11 cellular contexts compared by ENCODE assay signal in genomic region chr9:137194909-137195308, GRCh38. TPM values are rescaled to one million over a fixed set of nuclear protein-coding genes. Genes with fewer than 3 reads are reported as not detected.
DNase-seq lines count a peak whose midpoint lies in the region; ATAC-seq and TF ChIP-seq lines count a peak whose summit lies in the region.
"Had no signal": no experiment of that assay in that cellular context is flagged by ENCODE, and none has a peak within 500 bp of the region (broad histone marks: within the 10 kb centered on the region; RNA-seq: fewer than 3 reads in every experiment).

No MANE protein-coding gene starts in this region.

- no peak overlapping the region for H3K4me3 ChIP-seq in breast epithelium
- no peak overlapping the region for H3K4me3 ChIP-seq in PC-3 (ENCODE audit: low read length)
- no peak overlapping the region for H3K4me3 ChIP-seq in hepatocyte
- H3K4me3 ChIP-seq in urinary bladder (ENCODE audit: low read depth, low read length), result no peak overlapping the region
- no peak overlapping the region for H3K4me3 ChIP-seq in gastrocnemius medialis
- H3K4me3 ChIP-seq: right atrium auricular region had no signal

- peaks cover 14 to 43% of the 10 kb centered on the region in 2 donors for H3K4me1 ChIP-seq in breast epithelium
- peaks cover 45% of the 10 kb centered on the region for H3K4me1 ChIP-seq in PC-3 (ENCODE audit: insufficient read depth, low read length)
- H3K4me1 ChIP-seq in hepatocyte (ENCODE audit: insufficient read depth), result peaks cover 52% of the 10 kb centered on the region
- H3K4me1 ChIP-seq in urinary bladder (ENCODE audit: insufficient read depth), result no peaks in the 10 kb centered on the region
- peaks cover 31 to 48% of the 10 kb centered on the region in 2 donors for H3K4me1 ChIP-seq in gastrocnemius medialis

- in situ Hi-C loops in gastrocnemius medialis (cut with MboI; ENCODE audit: low sequenced_read_pairs in 4 of 4), result no loop called here

- H3F3A ChIP-seq in PC-3 (ENCODE audit: low read length, unreplicated experiment), result no peaks in the 10 kb centered on the region

- no TSS peak for BruUV-seq in MCF 10A (replicated peaks; lab: Mats Ljungman, UMichigan)
- BruUV-seq in PC-3 (replicated peaks; lab: Mats Ljungman, UMichigan), result no TSS peak

- 78% methylated on average over 9 of the region's 10 CpGs for WGBS in hepatocyte (ENCODE audit: low lambda C conversion rate, missing lambda C conversion rate)
- WGBS in urinary bladder, result 78% methylated on average over 10 of the region's 10 CpGs

- H3K27me3 ChIP-seq in breast epithelium (no peaks in the 10 kb centered on the region), PC-3 (ENCODE audit: low read length) (no peaks in the 10 kb centered on the region), hepatocyte (no peaks in the 10 kb centered on the region), gastrocnemius medialis (no peaks in the 10 kb centered on the region)
- H3K27me3 ChIP-seq: right atrium auricular region had no signal

- H3K36me3 ChIP-seq in breast epithelium (no peaks in the 10 kb centered on the region), PC-3 (ENCODE audit: low read depth, low read length) (no peaks in the 10 kb centered on the region), hepatocyte (replicated peaks; ENCODE audit: insufficient read depth, low read depth) (no peaks in the 10 kb centered on the region), urinary bladder (ENCODE audit: insufficient read depth) (no peaks in the 10 kb centered on the region), gastrocnemius medialis (peaks cover 0 to 20% of the 10 kb centered on the region in 2 donors)

- H3K27ac ChIP-seq in breast epithelium (no peak overlapping the region), PC-3 (ENCODE audit: low read length) (no peak overlapping the region), hepatocyte (peak overlapping the region; percentile 58), urinary bladder (ENCODE audit: low read depth) (peak overlapping the region; percentile 81), gastrocnemius medialis (no peak overlapping the region)
- H3K27ac ChIP-seq: epithelial cell of prostate had no signal

- peaks cover 12% of the 10 kb centered on the region for H3K36me3 Mint-ChIP-seq in MCF 10A (ENCODE audit: insufficient read depth, unreplicated experiment)

- TF ChIP-seq CTCF in MCF 10A (IDR thresholded peaks at IDR 0.05; ENCODE audit: unreplicated experiment) (no peak), breast epithelium (IDR thresholded peaks at IDR 0.05) (no peak), PC-3 (conservative IDR thresholded peaks at IDR 0.05; ENCODE audit: low read depth, low read length) (no peak), hepatocyte (IDR thresholded peaks at IDR 0.05; ENCODE audit: poor library complexity) (no peak), gastrocnemius medialis (IDR thresholded peaks at IDR 0.05 in 4 of 5, conservative IDR thresholded peaks at IDR 0.05 in 1 of 5) (no peak)

- H3K4me1 Mint-ChIP-seq in MCF 10A (ENCODE audit: insufficient read depth, unreplicated experiment), result peaks cover 18% of the 10 kb centered on the region

- intact Hi-C loops in MCF 10A (cut with micrococcal nuclease), result no loop called here
- intact Hi-C loops in breast epithelium (cut with DNase I; ENCODE audit: low total_unique reads), result no loop called here
- intact Hi-C loops in PC-3 (cut with micrococcal nuclease), result no loop called here
- intact Hi-C loops in gastrocnemius medialis (cut with DNase I; ENCODE audit: low total_unique reads), result no loop called here

- no peaks in the 10 kb centered on the region for H3K9me3 ChIP-seq in breast epithelium
- no peaks in the 10 kb centered on the region for H3K9me3 ChIP-seq in PC-3 (ENCODE audit: low read length)
- no peaks in the 10 kb centered on the region for H3K9me3 ChIP-seq in hepatocyte (ENCODE audit: low read depth)
- no peaks in the 10 kb centered on the region for H3K9me3 ChIP-seq in gastrocnemius medialis
- H3K9me3 ChIP-seq: right atrium auricular region had no signal

- H3K4me3 Mint-ChIP-seq in MCF 10A (ENCODE audit: unreplicated experiment), result peak overlapping the region; percentile 36

- POLR2A ChIA-PET in MCF 10A (lab: Yijun Ruan, JAX), result interaction anchor here (0.5 to 2.1 kb wide), 10 partner anchors 10 to 150 kb away, joined by 3 to 13 read pairs (median 3); partner anchors contain the start of genes NDOR1, RNF224, TMEM203 and TUBB4B
- POLR2A ChIA-PET in PC-3 (lab: Charles Lee; ENCODE audit: unreplicated experiment), result no interaction called here

- H2AFZ ChIP-seq in PC-3 (ENCODE audit: low read length) (no peak overlapping the region), hepatocyte (no peak overlapping the region)

- H3K27me3 Mint-ChIP-seq in MCF 10A (ENCODE audit: insufficient read depth, unreplicated experiment), result no peaks in the 10 kb centered on the region

- CTCF ChIA-PET in MCF 10A (lab: Yijun Ruan, JAX) (interaction anchor here (0.6 to 1.1 kb wide), 4 partner anchors 24 to 386 kb away, joined by 3 to 6 read pairs (median 4); partner anchors contain the start of gene RNF224), PC-3 (lab: Charles Lee) (no interaction called here)

- no peaks in the 10 kb centered on the region for H3K9me2 ChIP-seq in PC-3 (replicated peaks; ENCODE audit: low read length)
- H3K9me2 ChIP-seq in hepatocyte (replicated peaks; ENCODE audit: insufficient read depth), result no peaks in the 10 kb centered on the region

- H3K9me3 Mint-ChIP-seq in MCF 10A (ENCODE audit: unreplicated experiment), result no peaks in the 10 kb centered on the region

- ATAC-seq in PC-3, result no peak
- ATAC-seq in gastrocnemius medialis, result no peak
- ATAC-seq: activated CD4-positive, CD25-positive, alpha-beta regulatory T cell treated with anti-CD3 and anti-CD28 coated beads, Interleukin-2, amount 50 U/mL, for 24 hours had no signal

- no peak for TF ChIP-seq POLR2A in breast epithelium (IDR thresholded peaks at IDR 0.05)
- TF ChIP-seq POLR2A in gastrocnemius medialis (IDR thresholded peaks at IDR 0.05), result no peak

- no peak overlapping the region for H3K9ac ChIP-seq in PC-3 (ENCODE audit: low read length)

- H3K79me2 ChIP-seq in PC-3 (ENCODE audit: low read length) (peaks cover 23% of the 10 kb centered on the region), hepatocyte (peaks cover 99% of the 10 kb centered on the region)

- H4K20me1 ChIP-seq in PC-3 (ENCODE audit: low read length), result peaks cover 19% of the 10 kb centered on the region
- H4K20me1 ChIP-seq in hepatocyte (ENCODE audit: insufficient read depth, poor library complexity, severe bottlenecking), result peaks cover 73% of the 10 kb centered on the region

- peak; percentile 54 for DNase-seq in MCF 10A (ENCODE audit: unreplicated experiment)
- DNase-seq in breast epithelium (ENCODE audit: low spot score in 2 of 2), result no peak
- no peak for DNase-seq in PC-3
- peak; percentile 38 for DNase-seq in hepatocyte (ENCODE audit: low spot score)
- DNase-seq in gastrocnemius medialis, result no peak
- DNase-seq in activated CD4-positive, alpha-beta T cell treated with anti-CD3 and anti-CD28 coated beads for 4 hours, result no peak
- DNase-seq in T-helper 2 cell, result no peak

- H3K27ac Mint-ChIP-seq in MCF 10A (ENCODE audit: low read depth, unreplicated experiment), result no peak overlapping the region

- peak overlapping the region; percentile 58 for H3K4me2 ChIP-seq in PC-3 (ENCODE audit: low read length)
- H3K4me2 ChIP-seq in hepatocyte, result peak overlapping the region; percentile 99

RNA-seq across cellular contexts. Expression of gene TPRN, which starts 5.6 kb away (rescaled TPM):
- total RNA-seq in MCF 10A (2022) (12.6 and 13.4 TPM in 2 replicates), breast epithelium (1 to 10 TPM; 4.0 to 9.2 (median 8.5) TPM), PC-3 (2014; rRNA removed) (11.3 and 14.7 TPM in 2 replicates), hepatocyte (27.6 and 34.4 TPM in 2 replicates), urinary bladder (3.0 TPM), gastrocnemius medialis (10 to 100 TPM in 1 of 4 donors, 1 to 10 TPM in 3; 3.4 to 10.2 (median 6.3) TPM)
- polyA plus RNA-seq in hepatocyte (82.3 and 104 TPM in 2 replicates), urinary bladder (9.3 TPM)

RNA-seq across cellular contexts. Expression of gene SSNA1, which starts 6.4 kb away (rescaled TPM):
- total RNA-seq in MCF 10A (2022) (81.4 and 82.6 TPM in 2 replicates), breast epithelium (10 to 100 TPM; 75.0 to 92.8 (median 82.7) TPM), PC-3 (2014; rRNA removed) (123 and 148 TPM in 2 replicates), hepatocyte (74.3 and 82.2 TPM in 2 replicates), urinary bladder (21.4 TPM), gastrocnemius medialis (100 to 1,000 TPM in 2 of 4 donors, 10 to 100 TPM in 2; 73.3 to 164 (median 94.4) TPM)
- polyA plus RNA-seq in hepatocyte (128 and 137 TPM in 2 replicates), urinary bladder (94.1 TPM)

RNA-seq across cellular contexts. Expression of gene ANAPC2, which starts 6.5 kb away (rescaled TPM):
- total RNA-seq in MCF 10A (2022) (42.1 and 43.6 TPM in 2 replicates), breast epithelium (10 to 100 TPM; 32.0 to 35.7 (median 32.9) TPM), PC-3 (2014; rRNA removed) (21.6 and 30.2 TPM in 2 replicates), hepatocyte (21.3 and 26.2 TPM in 2 replicates), urinary bladder (18.6 TPM), gastrocnemius medialis (10 to 100 TPM; 10.2 to 12.4 (median 10.8) TPM)
- polyA plus RNA-seq in hepatocyte (12.2 and 16.2 TPM in 2 replicates), urinary bladder (40.3 TPM)

RNA-seq across cellular contexts. Expression of gene TMEM203, which starts 10.5 kb away (rescaled TPM):
- total RNA-seq in MCF 10A (2022), result 31.4 and 35.6 TPM in 2 replicates
- total RNA-seq in breast epithelium, result 10 to 100 TPM; 26.5 to 36.6 (median 26.6) TPM
- total RNA-seq in PC-3 (2014; rRNA removed), result 31.3 and 36.4 TPM in 2 replicates
- total RNA-seq in hepatocyte, result 37.6 and 43.5 TPM in 2 replicates
- polyA plus RNA-seq in hepatocyte, result 48.3 and 60.7 TPM in 2 replicates
- total RNA-seq in urinary bladder, result 24.2 TPM
- polyA plus RNA-seq in urinary bladder, result 41.2 TPM
- 10 to 100 TPM; 24.7 to 45.9 (median 32.0) TPM for total RNA-seq in gastrocnemius medialis

RNA-seq across cellular contexts. Expression of gene NDOR1, which starts 10.6 kb away (rescaled TPM):
- total RNA-seq in MCF 10A (2022), result 16.6 and 18.0 TPM in 2 replicates
- 1 to 10 TPM; 4.6 to 9.5 (median 7.2) TPM for total RNA-seq in breast epithelium
- 21.5 and 25.7 TPM in 2 replicates for total RNA-seq in PC-3 (2014; rRNA removed)
- 4.4 and 7.8 TPM in 2 replicates for total RNA-seq in hepatocyte
- polyA plus RNA-seq in hepatocyte, result 12.3 and 17.6 TPM in 2 replicates
- total RNA-seq in urinary bladder, result 3.2 TPM
- polyA plus RNA-seq in urinary bladder, result 10.4 TPM
- 1 to 10 TPM; 2.4 to 5.0 (median 4.1) TPM for total RNA-seq in gastrocnemius medialis

Comparison
In these comparisons a context has a peak if more than half of its experiments do, and no peak if none do; other contexts are left out.
1. DNase-seq: peak in MCF 10A (single experiment) and hepatocyte (single experiment); none in breast epithelium (0 of 2), PC-3 (single experiment), gastrocnemius medialis (0 of 2), activated CD4-positive, alpha-beta T cell treated with anti-CD3 and anti-CD28 coated beads for 4 hours (0 of 2) and T-helper 2 cell (0 of 5).
2. H3K27ac ChIP-seq: peak in hepatocyte (single experiment) and urinary bladder (single experiment); none in breast epithelium (0 of 2), PC-3 (single experiment) and gastrocnemius medialis (0 of 4).